In genomic region chr2:178241852-178242551, GRCh38 we compare ENCODE assay signal across 9 cellular contexts. TPM values are rescaled to one million over a fixed set of nuclear protein-coding genes. Genes with fewer than 3 reads are reported as not detected.
DNase-seq lines count a peak whose midpoint lies in the region; ATAC-seq, FAIRE-seq and TF ChIP-seq lines count a peak whose summit lies in the region.
"Had no signal": no experiment of that assay in that cellular context is flagged by ENCODE, and none has a peak within 500 bp of the region (broad histone marks: within the 10 kb centered on the region; RNA-seq: fewer than 3 reads in every experiment).

No MANE protein-coding gene starts in this region.

- intact Hi-C loops in esophagus squamous epithelium (cut with DNase I), result no loop called here

- H3K27me3 ChIP-seq in bronchial epithelial cell (ENCODE audit: control insufficient read depth, insufficient read depth, low read length) (no peaks in the 10 kb centered on the region), esophagus squamous epithelium (no peaks in the 10 kb centered on the region)

- peak in 11 of 14 donors; percentile 6 to 73 (median 31) for DNase-seq in C1 segment of cervical spinal cord (lab: John Stamatoyannopoulos, UW)
- peak; percentile 52 for DNase-seq in NCI-H2107 (lab: John Stamatoyannopoulos, UW)
- peak; percentile 91 for DNase-seq in bronchial epithelial cell (ENCODE audit: low read depth)
- peak; percentile 73 for DNase-seq in left lobe of liver (ENCODE audit: low spot score)
- DNase-seq in naive thymus-derived CD8-positive, alpha-beta T cell, result no peak
- no peak for DNase-seq in GM10248 (ENCODE audit: extremely low spot score)
- DNase-seq in stimulated activated CD4-positive, alpha-beta T cell treated with anti-CD3 and anti-CD28 coated beads, Interleukin-4, amount 100 ng/mL, for 24 hours, result no peak
- no peak for DNase-seq in esophagus squamous epithelium (lab: John Stamatoyannopoulos, UW)
- DNase-seq: activated T-cell treated with anti-CD3 and anti-CD28 coated beads, Interleukin-2, amount 50 U/mL, for 72 hours had no signal

- H3K4me1 Mint-ChIP-seq in naive thymus-derived CD8-positive, alpha-beta T cell, result no peaks in the 10 kb centered on the region

- no peak overlapping the region for H3K4me3 Mint-ChIP-seq in naive thymus-derived CD8-positive, alpha-beta T cell
- H3K4me3 Mint-ChIP-seq: activated T-cell treated with anti-CD3 and anti-CD28 coated beads, Interleukin-2, amount 50 U/mL, for 72 hours had no signal

- CTCF ChIA-PET in GM10248 (lab: Yijun Ruan, JAX), result interaction anchor here (1.2 kb wide), 1 partner anchor 21 kb away, joined by 3 read pairs; no protein-coding TSS in a partner anchor

- no peaks in the 10 kb centered on the region for H3K9me3 ChIP-seq in esophagus squamous epithelium

- H3K4me1 ChIP-seq in esophagus squamous epithelium, result peaks cover 0 to 22% (median 0%) of the 10 kb centered on the region in 3 donors

- no peak overlapping the region for H3K27ac ChIP-seq in esophagus squamous epithelium

- no peak for FAIRE-seq in bronchial epithelial cell (lab: Jason Lieb, UNC)

- peaks cover 7 to 29% (median 17%) of the 10 kb centered on the region in 5 donors for H3K27me3 Mint-ChIP-seq in naive thymus-derived CD8-positive, alpha-beta T cell

- H3K9me3 Mint-ChIP-seq in naive thymus-derived CD8-positive, alpha-beta T cell, result no peaks in the 10 kb centered on the region
- H3K9me3 Mint-ChIP-seq: activated T-cell treated with anti-CD3 and anti-CD28 coated beads, Interleukin-2, amount 50 U/mL, for 72 hours had no signal

- POLR2A ChIA-PET in naive thymus-derived CD8-positive, alpha-beta T cell (lab: Charles Lee), result no interaction called here
- POLR2A ChIA-PET in GM10248 (lab: Yijun Ruan, JAX), result no interaction called here

- WGBS in esophagus squamous epithelium, 2 donors, result 29 to 33% methylated on average over 5 of the region's 5 CpGs

- TF ChIP-seq CTCF in bronchial epithelial cell (IDR thresholded peaks at IDR 0.05; ENCODE audit: insufficient read depth, low read length, severe bottlenecking) (no peak), GM10248 (IDR thresholded peaks at IDR 0.05; ENCODE audit: control extremely low read depth, extremely low read depth, low read depth, missing control alignments) (no peak), esophagus squamous epithelium (IDR thresholded peaks at IDR 0.05) (no peak)

- H3K36me3 ChIP-seq in bronchial epithelial cell (ENCODE audit: control insufficient read depth, insufficient read depth, low read length) (no peaks in the 10 kb centered on the region), esophagus squamous epithelium (no peaks in the 10 kb centered on the region)

- H3K4me3 ChIP-seq in bronchial epithelial cell (ENCODE audit: low read depth, low read length), result no peak overlapping the region
- H3K4me3 ChIP-seq in esophagus squamous epithelium, result no peak overlapping the region

- TF ChIP-seq POLR2A in esophagus squamous epithelium (IDR thresholded peaks at IDR 0.05), result no peak

- H3K36me3 Mint-ChIP-seq in naive thymus-derived CD8-positive, alpha-beta T cell, result no peaks in the 10 kb centered on the region

- H3K27ac Mint-ChIP-seq in naive thymus-derived CD8-positive, alpha-beta T cell, result no peak overlapping the region
- H3K27ac Mint-ChIP-seq: activated T-cell treated with anti-CD3 and anti-CD28 coated beads, Interleukin-2, amount 50 U/mL, for 72 hours had no signal

- peak; percentile 94 for ATAC-seq in left lobe of liver
- no peak for ATAC-seq in naive thymus-derived CD8-positive, alpha-beta T cell

RNA-seq across cellular contexts. Expression of gene OSBPL6, which starts 47.7 kb away (rescaled TPM):
- total RNA-seq in bronchial epithelial cell (5.3 and 11.8 TPM in 2 replicates), left lobe of liver (1.8 TPM), esophagus squamous epithelium (1 to 10 TPM; 1.8 to 6.1 (median 3.4) TPM)
- total RNA-seq in naive thymus-derived CD8-positive, alpha-beta T cell, result under 1 TPM in 1 of 2 experiments, not detected in 1; 0.16 TPM
- polyA plus RNA-seq in naive thymus-derived CD8-positive, alpha-beta T cell, result under 1 TPM in 1 of 3 donors, not detected in 2; 0.67 TPM

Comparison
In these comparisons a context has a peak if more than half of its experiments do, and no peak if none do; other contexts are left out.
1. DNase-seq: peak in C1 segment of cervical spinal cord (11 of 14), NCI-H2107 (single experiment), bronchial epithelial cell (single experiment) and left lobe of liver (single experiment); none in naive thymus-derived CD8-positive, alpha-beta T cell (0 of 10), GM10248 (single experiment), stimulated activated CD4-positive, alpha-beta T cell treated with anti-CD3 and anti-CD28 coated beads, Interleukin-4, amount 100 ng/mL, for 24 hours (single experiment) and esophagus squamous epithelium (single experiment).